27 cellular contexts compared by ENCODE assay signal in genomic region chr6:161496941-161497340, GRCh38.
"Had no signal": no experiment of that assay in that cellular context is flagged by ENCODE, and none has a peak within 500 bp of the region (broad histone marks: within the 10 kb centered on the region; RNA-seq: fewer than 3 reads in every experiment).

No MANE protein-coding gene starts in this region.

- H3K27me3 Mint-ChIP-seq: activated B cell treated with CpG ODN at 0.5 μM for 24 hours; activated CD4-positive, alpha-beta memory T cell treated with anti-CD3 and anti-CD28 coated beads for 36 hours; T-cell had no signal

- H3K4me3 ChIP-seq: adrenal gland, body of pancreas, breast epithelium, SJCRH30, SK-N-MC had no signal

- H3K36me3 ChIP-seq: adrenal gland, breast epithelium, SJCRH30 had no signal

- H3K4me3 Mint-ChIP-seq: activated B cell treated with CpG ODN at 0.5 μM for 24 hours; activated CD4-positive, alpha-beta memory T cell treated with anti-CD3 and anti-CD28 coated beads for 36 hours; activated naive CD4-positive, alpha-beta T cell treated with anti-CD3 and anti-CD28 coated beads for 36 hours; activated T-cell treated with anti-CD3 and anti-CD28 coated beads, Interleukin-2, amount 50 U/mL, for 4 hours; activated T-helper 1 cell treated with anti-CD3 and anti-CD28 coated beads, Interleukin-12 subunit alpha, Interleukin-12 subunit beta, Interleukin-2, Interleukin-4 antibody, amounts not matched to agents 30 ng/mL and 10 ng/mL and 1 ng/mL, durations not matched to agents 14 hours and 24 hours and 36 hours; T-cell; T-helper 17 cell had no signal

- H3K27ac Mint-ChIP-seq: activated B cell treated with CpG ODN at 0.5 μM for 24 hours; activated CD4-positive, alpha-beta memory T cell treated with anti-CD3 and anti-CD28 coated beads for 36 hours; activated naive CD4-positive, alpha-beta T cell treated with anti-CD3 and anti-CD28 coated beads for 36 hours; activated naive CD4-positive, alpha-beta T cell treated with anti-CD3 and anti-CD28 coated beads, Interleukin-2, amount 50 U/mL, for 72 hours; activated T-helper 1 cell treated with anti-CD3 and anti-CD28 coated beads, Interleukin-12 subunit alpha, Interleukin-12 subunit beta, Interleukin-2, Interleukin-4 antibody, amounts not matched to agents 30 ng/mL and 10 ng/mL and 1 ng/mL, durations not matched to agents 14 hours and 24 hours and 36 hours; T-cell; T-helper 17 cell had no signal

- FAIRE-seq: astrocyte had no signal

- H3K4me1 ChIP-seq: adrenal gland, body of pancreas, breast epithelium, SJCRH30 had no signal

- DNase-seq: activated B cell treated with CpG ODN at 0.5 μM for 24 hours; activated CD4-positive, alpha-beta memory T cell treated with anti-CD3 and anti-CD28 coated beads for 36 hours; activated CD4-positive, alpha-beta T cell treated with anti-CD3 and anti-CD28 coated beads for 4 hours; activated CD4-positive, alpha-beta T cell treated with anti-CD3 and anti-CD28 coated beads, Interleukin-2, amount 50 U/mL, for 1 hour; activated CD4-positive, CD25-positive, alpha-beta regulatory T cell treated with anti-CD3 and anti-CD28 coated beads, Interleukin-2, amount 50 U/mL, for 72 hours; activated CD8-positive, alpha-beta memory T cell treated with anti-CD3 and anti-CD28 coated beads, Interleukin-2, amount 50 U/mL, for 4 hours; activated gamma-delta T cell treated with Interleukin-2 at 50 U/mL for 16 hours; activated naive CD4-positive, alpha-beta T cell treated with anti-CD3 and anti-CD28 coated beads for 36 hours; activated T-cell treated with anti-CD3 and anti-CD28 coated beads for 4 hours; activated T-cell treated with anti-CD3 and anti-CD28 coated beads, Interleukin-2, amount 50 U/mL, for 4 hours; adrenal gland; body of pancreas; NCI-H1105; NCI-H1417 treated with DMSO at 0.1 percent for 48 hours; NCI-H187 treated with DMSO at 0.1 percent for 48 hours; NCI-H2081 treated with DMSO at 0.1 percent for 48 hours; NCI-H345; NCI-H524 treated with DMSO at 0.1 percent for 48 hours; SHP77; SJCRH30; T-cell; T-helper 17 cell had no signal

- H3K9me3 Mint-ChIP-seq: activated CD4-positive, alpha-beta memory T cell treated with anti-CD3 and anti-CD28 coated beads for 36 hours; activated T-cell treated with anti-CD3 and anti-CD28 coated beads, Interleukin-2, amount 50 U/mL, for 4 hours had no signal

- H3K36me3 Mint-ChIP-seq: activated CD4-positive, alpha-beta memory T cell treated with anti-CD3 and anti-CD28 coated beads for 36 hours; activated naive CD4-positive, alpha-beta T cell treated with anti-CD3 and anti-CD28 coated beads, Interleukin-2, amount 50 U/mL, for 72 hours; T-cell had no signal

- H3K9me3 ChIP-seq: adrenal gland, body of pancreas, breast epithelium, SJCRH30 had no signal

- H3K27me3 ChIP-seq: adrenal gland, body of pancreas, breast epithelium, SJCRH30 had no signal

- H3K27ac ChIP-seq: adrenal gland, body of pancreas, breast epithelium, SJCRH30, SK-N-MC had no signal

- H3K4me1 Mint-ChIP-seq: activated B cell treated with CpG ODN at 0.5 μM for 24 hours, T-cell had no signal
